Comparison of ENCODE assay signal across 9 cellular contexts in the genomic region with DNA sequence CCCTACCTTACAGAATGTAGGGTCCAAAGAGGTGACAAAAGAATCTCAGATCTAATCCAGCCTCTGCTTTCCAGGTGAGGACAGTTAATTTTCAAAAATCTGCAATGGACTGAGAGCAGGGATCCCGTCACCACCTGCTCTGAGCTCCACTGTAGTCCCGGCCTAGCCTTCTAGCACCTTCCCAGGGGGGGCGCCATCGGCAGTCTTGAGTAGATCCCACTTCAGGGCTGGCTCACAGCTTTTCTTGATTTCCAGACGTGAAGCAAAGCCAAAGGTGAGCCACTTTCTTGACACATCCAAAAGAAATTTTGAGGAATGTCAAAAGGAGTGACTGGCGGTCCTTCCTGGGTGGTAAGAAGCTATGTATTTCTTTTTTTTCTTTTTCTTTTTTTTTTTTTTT.
DNase-seq lines count a peak whose midpoint lies in the region; ATAC-seq and TF ChIP-seq lines count a peak whose summit lies in the region.
"Had no signal": no experiment of that assay in that cellular context is flagged by ENCODE, and none has a peak within 500 bp of the region (broad histone marks: within the 10 kb centered on the region; RNA-seq: fewer than 3 reads in every experiment).

No MANE protein-coding gene starts in this region.

- peaks cover 6% of the 10 kb centered on the region for H3K9me3 ChIP-seq in adipocyte (ENCODE audit: control insufficient read depth, low read length)

- H3K36me3 ChIP-seq in KMS-11 (ENCODE audit: insufficient read depth) (no peaks in the 10 kb centered on the region), adipocyte (ENCODE audit: control insufficient read depth, insufficient read depth, low read length, severe bottlenecking) (no peaks in the 10 kb centered on the region)

- DNase-seq in D341Med (ENCODE audit: low spot score) = peak; percentile 60
- peak; percentile 51 for DNase-seq in adipocyte (ENCODE audit: low read depth)
- no peak for DNase-seq in osteocyte (ENCODE audit: extremely low spot score, unreplicated experiment)

- no peaks in the 10 kb centered on the region for H4K20me1 ChIP-seq in KMS-11 (ENCODE audit: insufficient read depth)

- H2AFZ ChIP-seq in KMS-11 (ENCODE audit: low read depth) = peak overlapping the region; percentile 43

- H3K79me2 ChIP-seq in KMS-11 (ENCODE audit: insufficient read depth, low read depth) = no peaks in the 10 kb centered on the region

- H3K9ac ChIP-seq in KMS-11 (no peak overlapping the region), adipocyte (ENCODE audit: low read length) (peak overlapping the region; percentile 43)

- H3K27ac ChIP-seq in KMS-11 = peak overlapping the region; percentile 40; the same call in 1 of the 2 replicates

- peaks cover 61% of the 10 kb centered on the region for H3K4me1 ChIP-seq in KMS-11 (ENCODE audit: low read depth, poor library complexity, severe bottlenecking)
- H3K4me1 ChIP-seq in adipocyte (ENCODE audit: control insufficient read depth, insufficient read depth, low read length) = peaks cover 16% of the 10 kb centered on the region

- H3K9me3 Mint-ChIP-seq in osteocyte (ENCODE audit: unreplicated experiment) = no peaks in the 10 kb centered on the region

- no peak overlapping the region for H3K27ac Mint-ChIP-seq in osteocyte (ENCODE audit: unreplicated experiment)

- H3K4me3 ChIP-seq in KMS-11 (IDR thresholded peaks at IDR 0.05; ENCODE audit: insufficient read depth, low read depth, low read length) (no peak overlapping the region), adipocyte (ENCODE audit: low read length) (no peak overlapping the region)
- H3K4me3 ChIP-seq: skin epidermis had no signal

- no peak overlapping the region for H3K4me3 Mint-ChIP-seq in osteocyte (ENCODE audit: unreplicated experiment)

- H3K4me1 Mint-ChIP-seq in osteocyte (ENCODE audit: unreplicated experiment) = peaks cover 8% of the 10 kb centered on the region

- peak overlapping the region; percentile 22; the same call in 1 of the 2 replicates for H3K4me2 ChIP-seq in KMS-11

- TF ChIP-seq CTCF in KMS-11 (conservative IDR thresholded peaks at IDR 0.05; ENCODE audit: low read depth, low read length) (no peak; the same call in none of the 2 replicates), osteocyte (IDR thresholded peaks at IDR 0.05) (peak; percentile 43)

- H3K36me3 Mint-ChIP-seq in osteocyte (ENCODE audit: unreplicated experiment) = no peaks in the 10 kb centered on the region

- no peaks in the 10 kb centered on the region for H3K27me3 Mint-ChIP-seq in osteocyte (ENCODE audit: unreplicated experiment)

- ATAC-seq in HG03457 (IDR thresholded peaks at IDR 0.05; ENCODE audit: unreplicated experiment) (no peak), HG02571 (IDR thresholded peaks at IDR 0.05; ENCODE audit: unreplicated experiment) (no peak), HG02938 (IDR thresholded peaks at IDR 0.05; ENCODE audit: unreplicated experiment) (no peak), HG02610 (IDR thresholded peaks at IDR 0.05; ENCODE audit: unreplicated experiment) (no peak)

- H3K27me3 ChIP-seq in KMS-11 (ENCODE audit: insufficient read depth, low read depth) = no peaks in the 10 kb centered on the region
- no peaks in the 10 kb centered on the region for H3K27me3 ChIP-seq in adipocyte (replicated peaks; ENCODE audit: control insufficient read depth, insufficient read depth, low read length)
